In the genomic region with DNA sequence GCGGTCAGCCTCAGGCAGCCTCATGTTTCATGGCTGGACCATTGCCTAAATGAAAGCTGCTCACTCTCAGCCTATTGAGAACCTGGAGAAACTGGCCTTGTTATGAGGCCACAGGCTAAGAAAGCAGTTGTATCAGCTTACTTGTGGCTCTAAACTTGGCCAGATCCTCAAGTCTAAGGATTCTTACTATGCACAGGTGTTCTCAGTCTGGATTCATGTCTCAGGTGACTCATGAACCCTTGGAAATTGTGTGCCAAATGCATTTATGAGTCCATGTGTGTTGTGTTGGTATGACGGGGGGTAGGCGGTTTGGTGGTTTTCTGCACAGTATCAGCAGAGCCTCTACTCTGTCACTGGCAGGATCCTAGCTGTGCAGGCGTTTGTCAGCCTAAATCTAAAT, we compare ENCODE assay signal across 25 cellular contexts.
DNase-seq lines count a peak whose midpoint lies in the region; ATAC-seq and TF ChIP-seq lines count a peak whose summit lies in the region.
"Had no signal": no experiment of that assay in that cellular context is flagged by ENCODE, and none has a peak within 500 bp of the region (broad histone marks: within the 10 kb centered on the region; RNA-seq: fewer than 3 reads in every experiment).

No MANE protein-coding gene starts in this region.

- peak overlapping the region; percentile 21 for H3K27ac ChIP-seq in cardiac muscle cell
- no peak overlapping the region for H3K27ac ChIP-seq in heart left ventricle
- H3K27ac ChIP-seq in body of pancreas: peak overlapping the region in 1 of 4 donors; percentile 35
- no peak overlapping the region for H3K27ac ChIP-seq in effector memory CD4-positive, alpha-beta T cell (ENCODE audit: insufficient read depth, low read length, poor library complexity, severe bottlenecking)
- H3K27ac ChIP-seq: brain microvascular endothelial cell, coronary artery, HL-60, Peyer's patch, SJSA1 had no signal

- peaks cover 58% of the 10 kb centered on the region for H3K4me1 ChIP-seq in cardiac muscle cell (ENCODE audit: low read depth)
- H3K4me1 ChIP-seq in heart left ventricle: peaks cover 0 to 69% (median 21%) of the 10 kb centered on the region in 12 donors
- H3K4me1 ChIP-seq in body of pancreas: peaks cover 21% of the 10 kb centered on the region
- no peaks in the 10 kb centered on the region for H3K4me1 ChIP-seq in effector memory CD4-positive, alpha-beta T cell (ENCODE audit: control insufficient read depth, insufficient read depth, low read length, poor library complexity, severe bottlenecking)
- H3K4me1 ChIP-seq: BE2C, Peyer's patch had no signal

- in situ Hi-C loops in KBM-7 (cut with MboI; ENCODE audit: low pct_unique_long_range_greater_than_20kb, low sequenced_read_pairs): no loop called here

- no peak for TF ChIP-seq CTCF in cardiac muscle cell (IDR thresholded peaks at IDR 0.05; ENCODE audit: low read depth, low read length)
- TF ChIP-seq CTCF in heart left ventricle (IDR thresholded peaks at IDR 0.05): no peak
- no peak for TF ChIP-seq CTCF in body of pancreas (IDR thresholded peaks at IDR 0.05)

- H3K4me3 Mint-ChIP-seq in activated CD4-positive, alpha-beta memory T cell treated with anti-CD3 and anti-CD28 coated beads for 36 hours: no peak overlapping the region
- H3K4me3 Mint-ChIP-seq: activated T-cell treated with anti-CD3 and anti-CD28 coated beads, Interleukin-2, amount 50 U/mL, for 24 hours; endodermal cell had no signal

- H3K27me3 ChIP-seq in cardiac muscle cell (no peaks in the 10 kb centered on the region), heart left ventricle (no peaks in the 10 kb centered on the region), body of pancreas (no peaks in the 10 kb centered on the region)
- H3K27me3 ChIP-seq in effector memory CD4-positive, alpha-beta T cell (replicated peaks; ENCODE audit: control insufficient read depth, insufficient read depth, low read length, poor library complexity, severe bottlenecking): no peaks in the 10 kb centered on the region
- H3K27me3 ChIP-seq: BE2C, brain microvascular endothelial cell, Peyer's patch had no signal

- POLR2A ChIA-PET in activated CD4-positive, alpha-beta memory T cell treated with anti-CD3 and anti-CD28 coated beads for 36 hours (lab: Charles Lee): no interaction called here

- no peaks in the 10 kb centered on the region for H3K9me3 ChIP-seq in cardiac muscle cell (ENCODE audit: low read depth)
- H3K9me3 ChIP-seq in heart left ventricle: no peaks in the 10 kb centered on the region
- H3K9me3 ChIP-seq in body of pancreas: no peaks in the 10 kb centered on the region
- H3K9me3 ChIP-seq in effector memory CD4-positive, alpha-beta T cell (ENCODE audit: control insufficient read depth, low read length): no peaks in the 10 kb centered on the region
- H3K9me3 ChIP-seq: BE2C, Peyer's patch had no signal

- peaks cover 3% of the 10 kb centered on the region for H3K27me3 Mint-ChIP-seq in activated CD4-positive, alpha-beta memory T cell treated with anti-CD3 and anti-CD28 coated beads for 36 hours

- TF ChIP-seq POLR2A in heart left ventricle (IDR thresholded peaks at IDR 0.05): no peak
- TF ChIP-seq POLR2A in body of pancreas (IDR thresholded peaks at IDR 0.05): no peak

- no peak overlapping the region for H3K4me3 ChIP-seq in cardiac muscle cell
- no peak overlapping the region for H3K4me3 ChIP-seq in heart left ventricle
- no peak overlapping the region for H3K4me3 ChIP-seq in body of pancreas
- no peak overlapping the region for H3K4me3 ChIP-seq in effector memory CD4-positive, alpha-beta T cell (ENCODE audit: insufficient read depth, low read depth, low read length, poor library complexity, severe bottlenecking)
- H3K4me3 ChIP-seq: coronary artery, Peyer's patch, SJSA1, skin epidermis had no signal

- H3K27ac Mint-ChIP-seq in activated CD4-positive, alpha-beta memory T cell treated with anti-CD3 and anti-CD28 coated beads for 36 hours: no peak overlapping the region
- H3K27ac Mint-ChIP-seq: activated T-cell treated with anti-CD3 and anti-CD28 coated beads, Interleukin-2, amount 50 U/mL, for 24 hours; endodermal cell had no signal

- H3K4me1 Mint-ChIP-seq in activated CD4-positive, alpha-beta memory T cell treated with anti-CD3 and anti-CD28 coated beads for 36 hours (ENCODE audit: low read depth): no peaks in the 10 kb centered on the region

- intact Hi-C loops in heart left ventricle (cut with DNase I) (loop anchor here in 1 of 10 donors (10.0 kb wide), 1 partner anchor 89 kb away; the partner anchor contains the start of gene ROR1), body of pancreas (cut with DNase I) (no loop called here)
- intact Hi-C loops in activated CD4-positive, alpha-beta memory T cell treated with anti-CD3 and anti-CD28 coated beads for 36 hours (cut with micrococcal nuclease): no loop called here

- no peaks in the 10 kb centered on the region for H3K36me3 Mint-ChIP-seq in activated CD4-positive, alpha-beta memory T cell treated with anti-CD3 and anti-CD28 coated beads for 36 hours

- ATAC-seq in heart left ventricle: no peak
- peak; percentile 31 for ATAC-seq in body of pancreas
- ATAC-seq: HCT116, left cardiac atrium had no signal

- CTCF ChIA-PET in activated CD4-positive, alpha-beta memory T cell treated with anti-CD3 and anti-CD28 coated beads for 36 hours (lab: Charles Lee): no interaction called here

- H3K36me3 ChIP-seq in cardiac muscle cell: no peaks in the 10 kb centered on the region
- H3K36me3 ChIP-seq in heart left ventricle: no peaks in the 10 kb centered on the region
- H3K36me3 ChIP-seq in body of pancreas (replicated peaks in 1 of 2; ENCODE audit: insufficient read depth in 1 of 2, low read depth in 2 of 2): no peaks in the 10 kb centered on the region
- H3K36me3 ChIP-seq in effector memory CD4-positive, alpha-beta T cell (ENCODE audit: control insufficient read depth, insufficient read depth, low read length): no peaks in the 10 kb centered on the region
- H3K36me3 ChIP-seq: BE2C, brain microvascular endothelial cell, Peyer's patch, SJSA1 had no signal

- no peak for DNase-seq in cardiac muscle cell (ENCODE audit: low read depth in 1 of 2, low spot score in 1 of 2)
- DNase-seq in heart left ventricle: no peak
- peak in 3 of 4 donors; percentile 42 to 62 (median 42) for DNase-seq in body of pancreas
- DNase-seq in iris pigment epithelial cell (ENCODE audit: low read depth): peak; percentile 38
- DNase-seq in KBM-7: no peak
- no peak for DNase-seq in effector memory CD4-positive, alpha-beta T cell
- no peak for DNase-seq in activated CD4-positive, alpha-beta memory T cell treated with anti-CD3 and anti-CD28 coated beads for 36 hours
- no peak for DNase-seq in GOT3 (lab: John Stamatoyannopoulos, UW)
- DNase-seq: activated T-cell treated with anti-CD3 and anti-CD28 coated beads, Interleukin-2, amount 50 U/mL, for 24 hours; BE2C; brain microvascular endothelial cell; endodermal cell; glutamatergic neuron; left cardiac atrium; mesenchymal stem cell; NCI-H1105 treated with DMSO at 0.1 percent for 48 hours; NCI-H2029 treated with DMSO at 0.1 percent for 48 hours; NCI-H510A treated with DMSO at 0.1 percent for 48 hours; Peyer's patch; stimulated activated CD4-positive, alpha-beta T cell treated with anti-CD3 and anti-CD28 coated beads, Interleukin-1b, Interleukin-23, amount 100 ng/mL, for 48 hours had no signal

- H3K9me3 Mint-ChIP-seq in activated CD4-positive, alpha-beta memory T cell treated with anti-CD3 and anti-CD28 coated beads for 36 hours: no peaks in the 10 kb centered on the region
- H3K9me3 Mint-ChIP-seq: activated T-cell treated with anti-CD3 and anti-CD28 coated beads, Interleukin-2, amount 50 U/mL, for 24 hours; endodermal cell had no signal

- WGBS in heart left ventricle, 4 donors: 69 to 89% (median 82%) methylated on average over 4 of the region's 4 CpGs
- WGBS in body of pancreas, 2 donors: 74 to 89% methylated on average over 4 of the region's 4 CpGs

Comparison
In these comparisons a context has a peak if more than half of its experiments do, and no peak if none do; other contexts are left out.
1. DNase-seq: peak in body of pancreas (3 of 4) and iris pigment epithelial cell (single experiment); none in cardiac muscle cell (0 of 2), heart left ventricle (0 of 5), KBM-7 (single experiment), effector memory CD4-positive, alpha-beta T cell (0 of 3), activated CD4-positive, alpha-beta memory T cell treated with anti-CD3 and anti-CD28 coated beads for 36 hours (single experiment) and GOT3 (single experiment).